In genomic region chr3:11720220-11721113, GRCh38 we compare ENCODE assay signal across 1 cellular context.
TF ChIP-seq lines count a peak whose summit lies in the region.

No MANE protein-coding gene starts in this region.

TF ChIP-seq in HepG2, 621 proteins besides CTCF, POLR2A, EP300 and RAD21 (continued from another document and continues in another):
- 0 out of 2 replicates have a peak, but pooled peaks have one; percentile 24 for TF ChIP-seq ZBTB25 (CRISPR knock-in tag; IDR thresholded peaks at IDR 0.05)
- TF ChIP-seq KMT2A (CRISPR knock-in tag; IDR thresholded peaks at IDR 0.05) = peak; percentile 27; the same call in 1 of the 2 replicates
- TF ChIP-seq ZNF563 (CRISPR knock-in tag; IDR thresholded peaks at IDR 0.05) = 0 out of 2 replicates have a peak, but pooled peaks have one; percentile 77
- TF ChIP-seq ATF4 (CRISPR knock-in tag; IDR thresholded peaks at IDR 0.05) = peak in 1 of 2 experiments; percentile 78; a peak in 2 of 4 replicates
- TF ChIP-seq CREBL2 (CRISPR knock-in tag; IDR thresholded peaks at IDR 0.05; ENCODE audit: borderline replicate concordance) = peak; percentile 54; the same call in 1 of the 2 replicates
- TF ChIP-seq ZNF800 (CRISPR knock-in tag; IDR thresholded peaks at IDR 0.05) = peak; percentile 53
- peak; percentile 30; the same call in 1 of the 2 replicates for TF ChIP-seq YEATS4 (CRISPR knock-in tag; IDR thresholded peaks at IDR 0.05; ENCODE audit: borderline replicate concordance)
- peak; percentile 99 for TF ChIP-seq ZNF777 (CRISPR knock-in tag; IDR thresholded peaks at IDR 0.05)
- TF ChIP-seq HOXA9 (CRISPR knock-in tag; IDR thresholded peaks at IDR 0.05; ENCODE audit: borderline replicate concordance) = 0 out of 2 replicates have a peak, but pooled peaks have one; percentile 30
- TF ChIP-seq ZBTB49 (CRISPR knock-in tag; IDR thresholded peaks at IDR 0.05; ENCODE audit: borderline replicate concordance) = 0 out of 2 replicates have a peak, but pooled peaks have one; percentile 40
- peak; percentile 38; the same call in 1 of the 2 replicates for TF ChIP-seq UBTF (CRISPR knock-in tag; IDR thresholded peaks at IDR 0.05)
- TF ChIP-seq ELF1 (CRISPR knock-in tag; IDR thresholded peaks at IDR 0.05) = peak; percentile 44
- peak; percentile 26 for TF ChIP-seq ASH2L (IDR thresholded peaks at IDR 0.05; ENCODE audit: insufficient read length, low read depth, low read length)
- TF ChIP-seq SYNCRIP (IDR thresholded peaks at IDR 0.05; ENCODE audit: insufficient read depth, low read depth, low read length) = no peak
- peak; percentile 37; the same call in 1 of the 2 replicates for TF ChIP-seq ZNF331 (CRISPR knock-in tag; IDR thresholded peaks at IDR 0.05)
- TF ChIP-seq CREB3 (CRISPR knock-in tag; IDR thresholded peaks at IDR 0.05) = peak; percentile 54; the same call in 1 of the 2 replicates
- TF ChIP-seq TBX3 (IDR thresholded peaks at IDR 0.05; ENCODE audit: borderline replicate concordance) = no peak
- TF ChIP-seq ZBTB2 (CRISPR knock-in tag; IDR thresholded peaks at IDR 0.05; ENCODE audit: low read depth) = peak; percentile 41; the same call in 1 of the 2 replicates
- no peak for TF ChIP-seq ZNF720 (CRISPR knock-in tag; IDR thresholded peaks at IDR 0.05)
- peak; percentile 41; the same call in 1 of the 2 replicates for TF ChIP-seq ZNF639 (CRISPR knock-in tag; conservative IDR thresholded peaks at IDR 0.05)
- TF ChIP-seq ZNF75D (CRISPR knock-in tag; IDR thresholded peaks at IDR 0.05; ENCODE audit: borderline replicate concordance) = no peak
- TF ChIP-seq POLR2G (IDR thresholded peaks at IDR 0.05; ENCODE audit: low read depth, low read length) = peak; percentile 45; the same call in 1 of the 2 replicates
- no peak for TF ChIP-seq ZNF138 (CRISPR knock-in tag; IDR thresholded peaks at IDR 0.05; ENCODE audit: low read depth)
- peak; percentile 46; the same call in 1 of the 2 replicates for TF ChIP-seq DRAP1 (CRISPR knock-in tag; IDR thresholded peaks at IDR 0.05)
- no peak for TF ChIP-seq ZBTB10 (CRISPR knock-in tag; IDR thresholded peaks at IDR 0.05; ENCODE audit: borderline replicate concordance)
- TF ChIP-seq SKIL (CRISPR knock-in tag; IDR thresholded peaks at IDR 0.05; ENCODE audit: borderline replicate concordance) = peak; percentile 42; the same call in 1 of the 2 replicates
- no peak for TF ChIP-seq PRDM4 (CRISPR knock-in tag; IDR thresholded peaks at IDR 0.05; ENCODE audit: borderline replicate concordance)
- 0 out of 2 replicates have a peak, but pooled peaks have one; percentile 20 for TF ChIP-seq NR2C2 (CRISPR knock-in tag; IDR thresholded peaks at IDR 0.05; ENCODE audit: borderline replicate concordance)
